Comparison of ENCODE assay signal across 15 cellular contexts in genomic region chr12:75553398-75553797, GRCh38. TPM values are rescaled to one million over a fixed set of nuclear protein-coding genes. Genes with fewer than 3 reads are reported as not detected.
A peak's percentile ranks its signal among the peaks of the same experiment; 100 is the strongest.
DNase-seq lines count a peak whose midpoint lies in the region; TF ChIP-seq lines count a peak whose summit lies in the region.
"Had no signal": no experiment of that assay in that cellular context is flagged by ENCODE, and none has a peak within 500 bp of the region (broad histone marks: within the 10 kb centered on the region; RNA-seq: fewer than 3 reads in every experiment).

No MANE protein-coding gene starts in this region.

- no peaks in the 10 kb centered on the region for H3K36me3 ChIP-seq in mammary epithelial cell (ENCODE audit: insufficient read depth, low read length)
- no peaks in the 10 kb centered on the region for H3K36me3 ChIP-seq in breast epithelium
- H3K36me3 ChIP-seq in SK-N-SH (replicated peaks in 1 of 2; ENCODE audit: control insufficient read depth in 1 of 2, insufficient read depth in 2 of 2, low read length in 1 of 2), result no peaks in the 10 kb centered on the region
- no peaks in the 10 kb centered on the region for H3K36me3 ChIP-seq in left ventricle myocardium inferior
- no peaks in the 10 kb centered on the region for H3K36me3 ChIP-seq in brain microvascular endothelial cell (replicated peaks)
- H3K36me3 ChIP-seq: SJSA1, spleen had no signal

- no peak overlapping the region for H3T11ph ChIP-seq in H9 (ENCODE audit: low read length)

- no peaks in the 10 kb centered on the region for H3K9me3 Mint-ChIP-seq in H9
- H3K9me3 Mint-ChIP-seq: activated CD4-positive, alpha-beta T cell treated with anti-CD3 and anti-CD28 coated beads, Interleukin-2, amount 10 ng/mL, durations not matched to agents 7 days and 5 days; activated naive CD4-positive, alpha-beta T cell treated with anti-CD3 and anti-CD28 coated beads, Interleukin-2, amount 50 U/mL, for 24 hours had no signal

- no peaks in the 10 kb centered on the region for H3K9me2 ChIP-seq in SK-N-SH

- no peak for TF ChIP-seq CTCF in mammary epithelial cell (conservative IDR thresholded peaks at IDR 0.05 in 1 of 2, IDR thresholded peaks at IDR 0.05 in 1 of 2; ENCODE audit: extremely low read depth in 1 of 2, insufficient read depth in 1 of 2, low read depth in 1 of 2, low read length in 2 of 2)
- no peak for TF ChIP-seq CTCF in breast epithelium (IDR thresholded peaks at IDR 0.05)
- no peak for TF ChIP-seq CTCF in SK-N-SH (IDR thresholded peaks at IDR 0.05)
- no peak for TF ChIP-seq CTCF in left ventricle myocardium inferior (IDR thresholded peaks at IDR 0.05; ENCODE audit: borderline replicate concordance)
- TF ChIP-seq CTCF in brain microvascular endothelial cell (IDR thresholded peaks at IDR 0.05; ENCODE audit: low read depth, low read length, missing control alignments), result no peak
- no peak for TF ChIP-seq CTCF in H9 (conservative IDR thresholded peaks at IDR 0.05)

- H3K27me3 Mint-ChIP-seq in H9 (ENCODE audit: low read depth), result no peaks in the 10 kb centered on the region

- H3K9me3 ChIP-seq in mammary epithelial cell (replicated peaks; ENCODE audit: insufficient read depth, low read length) (no peaks in the 10 kb centered on the region), breast epithelium (no peaks in the 10 kb centered on the region), SK-N-SH (no peaks in the 10 kb centered on the region), left ventricle myocardium inferior (replicated peaks) (no peaks in the 10 kb centered on the region), H9 (ENCODE audit: control insufficient read depth, low read depth, low read length) (no peaks in the 10 kb centered on the region)
- H3K9me3 ChIP-seq: SJSA1, spleen had no signal

- no peak for TF ChIP-seq POLR2A in breast epithelium (IDR thresholded peaks at IDR 0.05)

- no peak overlapping the region for H2BK120ac ChIP-seq in H9 (ENCODE audit: low read depth, low read length, poor library complexity, severe bottlenecking)

- in situ Hi-C loops in mammary epithelial cell (cut with MboI; ENCODE audit: low sequenced_read_pairs in 2 of 2) (no loop called here), brain microvascular endothelial cell (cut with HindIII; ENCODE audit: low pct_ligation_motif_present, low sequenced_read_pairs) (no loop called here)

- H3K27ac ChIP-seq in mammary epithelial cell (ENCODE audit: insufficient read depth, low read depth, low read length) (no peak overlapping the region), breast epithelium (no peak overlapping the region), SK-N-SH (ENCODE audit: low read depth in 2 of 2, low read length in 1 of 2) (peak overlapping the region; percentile 19 to 73; a peak in 2 of 4 replicates), left ventricle myocardium inferior (replicated peaks) (peak overlapping the region; percentile 50), brain microvascular endothelial cell (no peak overlapping the region), H9 (ENCODE audit: insufficient read length, low read depth, low read length) (no peak overlapping the region)
- H3K27ac ChIP-seq: SJSA1, spleen had no signal

- H3K27me3 ChIP-seq in mammary epithelial cell (ENCODE audit: insufficient read depth, low read length) (no peaks in the 10 kb centered on the region), breast epithelium (no peaks in the 10 kb centered on the region), SK-N-SH (ENCODE audit: insufficient read depth) (no peaks in the 10 kb centered on the region), left ventricle myocardium inferior (ENCODE audit: low read depth) (no peaks in the 10 kb centered on the region), brain microvascular endothelial cell (replicated peaks) (no peaks in the 10 kb centered on the region), H9 (ENCODE audit: insufficient read depth, low read length) (no peaks in the 10 kb centered on the region)
- H3K27me3 ChIP-seq: SJSA1 had no signal

- no peak overlapping the region for H3K4me3 ChIP-seq in mammary epithelial cell (replicated peaks in 1 of 3; ENCODE audit: insufficient read depth in 1 of 3, low read depth in 2 of 3, low read length in 3 of 3)
- no peak overlapping the region for H3K4me3 ChIP-seq in breast epithelium
- no peak overlapping the region for H3K4me3 ChIP-seq in SK-N-SH (ENCODE audit: low read depth in 2 of 2, low read length in 1 of 2)
- no peak overlapping the region for H3K4me3 ChIP-seq in left ventricle myocardium inferior
- H3K4me3 ChIP-seq in brain microvascular endothelial cell (ENCODE audit: low read depth, low read length), result no peak overlapping the region
- H3K4me3 ChIP-seq: SJSA1, spleen had no signal

- H3K56ac ChIP-seq in H9 (ENCODE audit: insufficient read length, low read depth, low read length), result no peak overlapping the region

- H4K8ac ChIP-seq in H9 (replicated peaks; ENCODE audit: insufficient read length, low read depth, low read length), result no peak overlapping the region

- no peak overlapping the region for H2BK12ac ChIP-seq in H9 (ENCODE audit: insufficient read length, low read depth, low read length)

- no peaks in the 10 kb centered on the region for H4K20me1 ChIP-seq in mammary epithelial cell (ENCODE audit: insufficient read depth, low read length)
- no peaks in the 10 kb centered on the region for H4K20me1 ChIP-seq in SK-N-SH (ENCODE audit: insufficient read depth)
- H4K20me1 ChIP-seq in H9 (ENCODE audit: control insufficient read depth, insufficient read depth, insufficient read length), result no peaks in the 10 kb centered on the region

- H3F3A ChIP-seq in SK-N-SH (replicated peaks; ENCODE audit: insufficient read depth), result no peaks in the 10 kb centered on the region

- WGBS in mammary epithelial cell (ENCODE audit: low coverage, missing lambda C conversion rate), result 0% methylated on average over 1 of the region's 1 CpG
- WGBS in SK-N-SH (ENCODE audit: low lambda C conversion rate), result 100% methylated on average over 1 of the region's 1 CpG
- WGBS in H9 (ENCODE audit: extremely low coverage, insufficient read length, low lambda C conversion rate), result no CpG with 5 or more reads among the region's 1 CpG

- H3K27ac Mint-ChIP-seq in H9, result 0 out of 7 replicates have a peak overlapping the region, but pooled peaks of 1 of the 3 experiments have one; percentile 36
- H3K27ac Mint-ChIP-seq: activated CD4-positive, alpha-beta T cell treated with anti-CD3 and anti-CD28 coated beads, Interleukin-2, amount 10 ng/mL, durations not matched to agents 7 days and 5 days; activated naive CD4-positive, alpha-beta T cell treated with anti-CD3 and anti-CD28 coated beads, Interleukin-2, amount 50 U/mL, for 24 hours had no signal

- TF ChIP-seq EP300 in SK-N-SH (IDR thresholded peaks at IDR 0.05; ENCODE audit: borderline replicate concordance in 1 of 2, low read depth in 1 of 2, low read length in 1 of 2), result no peak

- no peaks in the 10 kb centered on the region for H3K79me1 ChIP-seq in H9 (ENCODE audit: insufficient read depth, low read depth, low read length, poor library complexity, severe bottlenecking)

- H2BK5ac ChIP-seq in H9 (ENCODE audit: insufficient read length, low read length), result no peak overlapping the region

- POLR2A ChIA-PET in SK-N-SH (lab: Yijun Ruan, JAX), result no interaction called here

- H3K4me2 ChIP-seq in mammary epithelial cell (ENCODE audit: insufficient read depth, low read depth, low read length), result no peak overlapping the region
- 0 out of 2 replicates have a peak overlapping the region, but pooled peaks have one; percentile 25 for H3K4me2 ChIP-seq in SK-N-SH
- no peak overlapping the region for H3K4me2 ChIP-seq in H9 (ENCODE audit: insufficient read depth, insufficient read length, low read length)

- no TSS peak for BruUV-seq in mammary epithelial cell (replicated peaks; lab: Mats Ljungman, UMichigan)

- H2AFZ ChIP-seq in mammary epithelial cell (ENCODE audit: low read depth, low read length), result peak overlapping the region; percentile 51
- H2AFZ ChIP-seq in SK-N-SH (ENCODE audit: low read depth), result no peak overlapping the region
- H2AFZ ChIP-seq in H9 (ENCODE audit: low read length), result no peak overlapping the region

- H2AK5ac ChIP-seq in H9 (ENCODE audit: insufficient read length, low read length), result no peak overlapping the region

- H2BK20ac ChIP-seq in H9 (ENCODE audit: low read depth, low read length, poor library complexity, severe bottlenecking), result no peak overlapping the region

- intact Hi-C loops in mammary epithelial cell (cut with micrococcal nuclease), result loop anchor here (10.0 kb wide), 1 partner anchor 621 kb away; no protein-coding TSS in a partner anchor
- intact Hi-C loops in breast epithelium (cut with DNase I; ENCODE audit: low total_unique reads), result no loop called here
- intact Hi-C loops in left ventricle myocardium inferior (cut with micrococcal nuclease), result loop anchor here (10.0 kb wide), 1 partner anchor 161 kb away; no protein-coding TSS in a partner anchor
- intact Hi-C loops in head of caudate nucleus (cut with DNase I), result no loop called here

- H3K79me2 ChIP-seq in mammary epithelial cell (ENCODE audit: insufficient read depth, low read length) (no peaks in the 10 kb centered on the region), SK-N-SH (ENCODE audit: insufficient read depth) (no peaks in the 10 kb centered on the region), H9 (ENCODE audit: insufficient read depth, low read length) (no peaks in the 10 kb centered on the region; the same call in 1 of the 2 replicates)

- H3K4me1 ChIP-seq in mammary epithelial cell (ENCODE audit: insufficient read depth, low read length) (peaks cover 11% of the 10 kb centered on the region), breast epithelium (peaks cover 0 to 4% of the 10 kb centered on the region in 2 donors), SK-N-SH (ENCODE audit: control insufficient read depth in 1 of 2, insufficient read depth in 2 of 2, low read depth in 1 of 2, low read length in 1 of 2) (peaks cover 0 to 16% of the 10 kb centered on the region in 2 experiments; a peak in 2 of 4 replicates), left ventricle myocardium inferior (peaks cover 41% of the 10 kb centered on the region), H9 (ENCODE audit: insufficient read depth, low read length) (peaks cover 3% of the 10 kb centered on the region; the same call in 1 of the 2 replicates)
- H3K4me1 ChIP-seq: spleen had no signal

- no peak overlapping the region for H3K9ac ChIP-seq in mammary epithelial cell (ENCODE audit: insufficient read depth, low read length)
- no peak overlapping the region for H3K9ac ChIP-seq in SK-N-SH
- H3K9ac ChIP-seq in H9 (ENCODE audit: extremely low read depth, insufficient read length, low read length), result no peak overlapping the region

- H3K23ac ChIP-seq in H9 (ENCODE audit: insufficient read length, low read depth, low read length), result no peak overlapping the region

- H3K23me2 ChIP-seq in H9 (ENCODE audit: insufficient read length, low read depth, low read length, poor library complexity, severe bottlenecking), result no peaks in the 10 kb centered on the region

- no peak overlapping the region for H3K14ac ChIP-seq in H9 (ENCODE audit: insufficient read depth, low read length)

- TF ChIP-seq RAD21 in SK-N-SH (IDR thresholded peaks at IDR 0.05; ENCODE audit: low read length), result no peak

- no peaks in the 10 kb centered on the region for H3K36me3 Mint-ChIP-seq in H9 (ENCODE audit: insufficient read depth in 1 of 3, low read depth in 3 of 3)
- H3K36me3 Mint-ChIP-seq: activated naive CD4-positive, alpha-beta T cell treated with anti-CD3 and anti-CD28 coated beads, Interleukin-2, amount 50 U/mL, for 24 hours had no signal

- H3K4me1 Mint-ChIP-seq in H9, result peaks cover 20 to 29% of the 10 kb centered on the region in 2 experiments
- H3K4me1 Mint-ChIP-seq: activated CD4-positive, alpha-beta T cell treated with anti-CD3 and anti-CD28 coated beads, Interleukin-2, amount 10 ng/mL, durations not matched to agents 7 days and 5 days; activated naive CD4-positive, alpha-beta T cell treated with anti-CD3 and anti-CD28 coated beads, Interleukin-2, amount 50 U/mL, for 24 hours had no signal

- no peak overlapping the region for H4K91ac ChIP-seq in H9 (ENCODE audit: insufficient read length, low read depth, low read length)

- no peak overlapping the region for H3K4me3 Mint-ChIP-seq in H9
- H3K4me3 Mint-ChIP-seq: activated CD4-positive, alpha-beta T cell treated with anti-CD3 and anti-CD28 coated beads, Interleukin-2, amount 10 ng/mL, durations not matched to agents 7 days and 5 days; activated naive CD4-positive, alpha-beta T cell treated with anti-CD3 and anti-CD28 coated beads, Interleukin-2, amount 50 U/mL, for 24 hours had no signal

- no peak overlapping the region for H3K4ac ChIP-seq in H9 (ENCODE audit: low read depth, low read length)

- CTCF ChIA-PET in mammary epithelial cell (lab: Charles Lee; ENCODE audit: low non-redundant PET) (no interaction called here), SK-N-SH (lab: Yijun Ruan, JAX) (interaction anchor here (1.0 to 1.5 kb wide), 5 partner anchors 8 to 356 kb away, joined by 3 to 5 read pairs (median 3); no protein-coding TSS in a partner anchor)

- DNase-seq in mammary epithelial cell, result no peak
- DNase-seq in breast epithelium (ENCODE audit: low spot score in 2 of 2), result no peak
- no peak for DNase-seq in SK-N-SH
- no peak for DNase-seq in left ventricle myocardium inferior
- no peak for DNase-seq in brain microvascular endothelial cell
- DNase-seq in H9, result no peak
- no peak for DNase-seq in head of caudate nucleus
- DNase-seq in activated naive CD4-positive, alpha-beta T cell treated with Interleukin-2 at 50 U/mL for 16 hours, result no peak
- DNase-seq: activated CD4-positive, alpha-beta T cell treated with anti-CD3 and anti-CD28 coated beads, Interleukin-2, amount 10 ng/mL, durations not matched to agents 7 days and 5 days; effector CD8-positive, alpha-beta T cell; NCI-H345; spleen; stimulated activated CD8-positive, alpha-beta memory T cell treated with anti-CD3 and anti-CD28 coated beads, Interleukin-4, amount 100 ng/mL, for 48 hours had no signal

- dilution Hi-C loops in mammary epithelial cell (cut with HindIII; ENCODE audit: low sequenced_read_pairs), result no loop called here

- no peak overlapping the region for H4K5ac ChIP-seq in H9 (ENCODE audit: insufficient read length, low read depth, low read length)

- no peak overlapping the region for H2BK15ac ChIP-seq in H9 (ENCODE audit: low read depth, low read length)

- H3K18ac ChIP-seq in H9 (ENCODE audit: insufficient read length, low read depth, low read length), result no peak overlapping the region

RNA-seq across cellular contexts. Expression of gene KRR1, which starts 42.0 kb away (rescaled TPM):
- total RNA-seq in mammary epithelial cell (10 to 100 TPM; 36.7 to 99.1 TPM), breast epithelium (10 to 100 TPM; 34.1 to 56.9 (median 36.4) TPM), left ventricle myocardium inferior (32.7 TPM), H9 (2021) (88.9 and 92.2 TPM in 2 replicates)
- polyA plus RNA-seq in mammary epithelial cell (41.0 TPM), SK-N-SH (2012; rRNA removed) (13.8 and 16.1 TPM in 2 replicates)
- polyA minus RNA-seq in mammary epithelial cell, result 21.6 TPM
- 19.3 and 30.3 TPM in 2 replicates for polyA plus RNA-seq in SK-N-SH (2012; cell fraction: cytosol; rRNA removed)
- 8.8 and 19.2 TPM in 2 replicates for polyA plus RNA-seq in SK-N-SH (2012; cell fraction: nucleus; rRNA removed)

Comparison
In these comparisons a context has a peak if more than half of its experiments do, and no peak if none do; other contexts are left out.
1. intact Hi-C loops: an anchor here in mammary epithelial cell (10.0 kb wide) and left ventricle myocardium inferior (10.0 kb wide); none called in breast epithelium and head of caudate nucleus.
2. H3K27ac ChIP-seq: peak in SK-N-SH (2 of 2) and left ventricle myocardium inferior (single experiment); none in mammary epithelial cell (single experiment), breast epithelium (0 of 2), brain microvascular endothelial cell (single experiment) and H9 (single experiment).